Comparison of ENCODE assay signal across 22 cellular contexts in genomic region chr11:125380756-125381445, GRCh38.
"Had no signal": no experiment of that assay in that cellular context is flagged by ENCODE, and none has a peak within 500 bp of the region (broad histone marks: within the 10 kb centered on the region; RNA-seq: fewer than 3 reads in every experiment).

No MANE protein-coding gene starts in this region.

- ATAC-seq: left colon, left ventricle myocardium superior had no signal

- H3K27ac ChIP-seq: colonic mucosa, foreskin keratinocyte, neutrophil, right atrium auricular region, sigmoid colon, skin epidermis, suprapubic skin, tibial artery, vagina had no signal

- DNase-seq: colonic mucosa; dermis blood vessel endothelial cell; effector CD4-positive, alpha-beta T cell; endodermal cell; erythroblast; foreskin keratinocyte; left colon; left ventricle myocardium superior; mesendoderm; naive B cell; nephron progenitor cell; sigmoid colon; stimulated activated CD4-positive, alpha-beta T cell treated with anti-CD3 and anti-CD28 coated beads, Interleukin-12 subunit alpha, Interleukin-12 subunit beta, amount 100 ng/mL, for 4 hours; stimulated activated naive CD4-positive, alpha-beta T cell; tibial artery; upper lobe of left lung had no signal

- H3K4me3 Mint-ChIP-seq: endodermal cell, naive B cell, nephron progenitor cell had no signal

- H3K9me3 ChIP-seq: colonic mucosa, neutrophil, right atrium auricular region, sigmoid colon, suprapubic skin, tibial artery, upper lobe of left lung, vagina had no signal

- H3K9me3 Mint-ChIP-seq: endodermal cell, naive B cell, nephron progenitor cell had no signal

- H3K36me3 Mint-ChIP-seq: naive B cell had no signal

- H3K4me3 ChIP-seq: colonic mucosa, lung, right atrium auricular region, sigmoid colon, skin epidermis, suprapubic skin, tibial artery, upper lobe of left lung, vagina had no signal

- H3K4me1 ChIP-seq: colonic mucosa, foreskin keratinocyte had no signal

- H3K36me3 ChIP-seq: colonic mucosa, neutrophil, right atrium auricular region, sigmoid colon, suprapubic skin, tibial artery, upper lobe of left lung, vagina had no signal

- H3K4me1 Mint-ChIP-seq: naive B cell had no signal

- H3K27ac Mint-ChIP-seq: endodermal cell, naive B cell, nephron progenitor cell had no signal

- H3K27me3 ChIP-seq: colonic mucosa, right atrium auricular region, sigmoid colon, tibial artery, upper lobe of left lung, vagina had no signal
